ENCODE assay signal across 11 cellular contexts in the genomic region with DNA sequence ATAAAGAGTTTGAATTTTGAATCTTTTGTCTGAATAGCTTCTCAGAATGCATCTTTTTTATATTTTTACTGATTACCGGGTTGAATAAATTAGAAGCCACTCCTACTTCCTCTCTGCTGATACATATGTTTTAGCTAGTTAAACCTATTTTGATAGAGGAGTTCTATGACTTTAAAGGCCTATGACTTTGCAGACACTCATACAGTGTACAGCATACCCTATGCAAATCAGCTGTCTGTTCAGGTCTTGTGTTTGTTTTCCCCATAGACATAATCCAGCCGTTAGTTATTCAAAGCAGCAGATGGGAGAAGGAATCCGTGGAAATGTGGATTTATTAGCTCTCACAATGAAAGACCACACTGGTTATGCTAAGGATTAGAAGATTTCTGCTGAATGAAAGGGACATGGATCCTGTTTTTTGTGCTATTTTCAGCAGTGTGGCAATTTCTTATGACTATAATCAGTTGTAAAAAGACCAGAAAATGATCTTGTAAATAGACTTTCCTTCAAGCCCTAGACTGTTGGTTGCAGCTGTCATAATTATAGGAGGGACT. TPM values are rescaled to one million over a fixed set of nuclear protein-coding genes. Genes with fewer than 3 reads are reported as not detected.
DNase-seq lines count a peak whose midpoint lies in the region; ATAC-seq, FAIRE-seq and TF ChIP-seq lines count a peak whose summit lies in the region.
"Had no signal": no experiment of that assay in that cellular context is flagged by ENCODE, and none has a peak within 500 bp of the region (broad histone marks: within the 10 kb centered on the region; RNA-seq: fewer than 3 reads in every experiment).

No MANE protein-coding gene starts in this region.

- TF ChIP-seq CTCF in D721Med (IDR thresholded peaks at IDR 0.05; ENCODE audit: insufficient read depth, missing control alignments): no peak

- peak; percentile 91 for FAIRE-seq in D721Med (lab: Jason Lieb, UNC)
- FAIRE-seq in GM19239 (lab: Jason Lieb, UNC): peak; percentile 52

- no peak for ATAC-seq in sciatic nerve
- no peak for ATAC-seq in GM18511 (IDR thresholded peaks at IDR 0.05; ENCODE audit: unreplicated experiment)
- no peak for ATAC-seq in HG03565 (IDR thresholded peaks at IDR 0.05; ENCODE audit: unreplicated experiment)

- intact Hi-C loops in sciatic nerve (cut with DNase I): no loop called here

- DNase-seq in D721Med (ENCODE audit: insufficient read length, low spot score) (no peak), GM19239 (ENCODE audit: insufficient read length, low spot score) (no peak), NCI-H526 treated with DMSO at 0.1 percent for 48 hours (lab: John Stamatoyannopoulos, UW) (peak; percentile 99), cerebellar cortex (ENCODE audit: low spot score) (peak; percentile 15), sciatic nerve (ENCODE audit: low spot score) (no peak), 8988T (no peak)
- DNase-seq: amniotic stem cell, OCI-M1, retina had no signal

RNA-seq across cellular contexts. Expression of gene MAST2, which starts 59.8 kb away (rescaled TPM):
- total RNA-seq in sciatic nerve: 55.0 TPM

Comparison
In these comparisons a context has a peak if more than half of its experiments do, and no peak if none do; other contexts are left out.
1. DNase-seq: peak in NCI-H526 treated with DMSO at 0.1 percent for 48 hours (single experiment) and cerebellar cortex (single experiment); none in D721Med (single experiment), GM19239 (single experiment), sciatic nerve (single experiment) and 8988T (single experiment).